In genomic region chr3:100993309-100993708, GRCh38 we compare ENCODE assay signal across 8 cellular contexts. TPM values are rescaled to one million over a fixed set of nuclear protein-coding genes. Genes with fewer than 3 reads are reported as not detected.
DNase-seq lines count a peak whose midpoint lies in the region; ATAC-seq and TF ChIP-seq lines count a peak whose summit lies in the region.

ABI3BP (minus strand) TSS chr3:100993421; CDS start chr3:100993384, 37 bp downstream.

- H3K27ac Mint-ChIP-seq in activated T-cell treated with anti-CD3 and anti-CD28 coated beads, Interleukin-2, amount 50 U/mL, for 72 hours, result no peak within 1 kb of the TSS
- H3K27ac Mint-ChIP-seq in activated T-cell treated with anti-CD3 and anti-CD28 coated beads, Interleukin-2, amount 50 U/mL, for 24 hours, result no peak within 1 kb of the TSS
- H3K27ac Mint-ChIP-seq in stimulated activated effector memory CD8-positive, alpha-beta T cell treated with anti-CD3 and anti-CD28 coated beads, Interleukin-12 subunit alpha, Interleukin-12 subunit beta, amount 100 ng/mL, for 72 hours, result no peak within 1 kb of the TSS

- DNase-seq in activated T-cell treated with anti-CD3 and anti-CD28 coated beads, Interleukin-2, amount 50 U/mL, for 72 hours, result peak; percentile 9 to 21
- no peak for DNase-seq in activated T-cell treated with anti-CD3 and anti-CD28 coated beads, Interleukin-2, amount 50 U/mL, for 24 hours
- peak; percentile 89 to 93 for DNase-seq in cardiac fibroblast (ENCODE audit: low read depth in 2 of 2)
- DNase-seq in stimulated activated effector memory CD8-positive, alpha-beta T cell treated with anti-CD3 and anti-CD28 coated beads, Interleukin-12 subunit alpha, Interleukin-12 subunit beta, amount 100 ng/mL, for 72 hours (ENCODE audit: low spot score in 2 of 2), result no peak
- no peak for DNase-seq in cerebellum (ENCODE audit: low spot score)
- DNase-seq in GM13976 (ENCODE audit: low spot score), result no peak

- H3K27ac ChIP-seq in layer of hippocampus (ENCODE audit: low read depth, low read length), result peak within 1 kb of the TSS; percentile 6

- H3K27me3 Mint-ChIP-seq in activated T-cell treated with anti-CD3 and anti-CD28 coated beads, Interleukin-2, amount 50 U/mL, for 72 hours (ENCODE audit: low read depth), result peaks cover 10% of the 10 kb centered on the region
- peaks cover 34% of the 10 kb centered on the region for H3K27me3 Mint-ChIP-seq in activated T-cell treated with anti-CD3 and anti-CD28 coated beads, Interleukin-2, amount 50 U/mL, for 24 hours

- peak; percentile 52 to 71 for ATAC-seq in activated T-cell treated with anti-CD3 and anti-CD28 coated beads, Interleukin-2, amount 50 U/mL, for 72 hours (replicated peaks in 1 of 2)
- peak; percentile 40 for ATAC-seq in stimulated activated effector memory CD8-positive, alpha-beta T cell treated with anti-CD3 and anti-CD28 coated beads, Interleukin-12 subunit alpha, Interleukin-12 subunit beta, amount 100 ng/mL, for 72 hours
- ATAC-seq in HG02571 (IDR thresholded peaks at IDR 0.05; ENCODE audit: unreplicated experiment), result no peak

- TF ChIP-seq CTCF in cardiac fibroblast (IDR thresholded peaks at IDR 0.05; ENCODE audit: low read depth, low read length) (no peak), GM13976 (IDR thresholded peaks at IDR 0.05; ENCODE audit: borderline replicate concordance, control extremely low read depth, extremely low read depth, insufficient read depth, missing control alignments) (no peak)

- no peak within 1 kb of the TSS for H3K4me3 Mint-ChIP-seq in activated T-cell treated with anti-CD3 and anti-CD28 coated beads, Interleukin-2, amount 50 U/mL, for 72 hours
- no peak within 1 kb of the TSS for H3K4me3 Mint-ChIP-seq in activated T-cell treated with anti-CD3 and anti-CD28 coated beads, Interleukin-2, amount 50 U/mL, for 24 hours
- H3K4me3 Mint-ChIP-seq in stimulated activated effector memory CD8-positive, alpha-beta T cell treated with anti-CD3 and anti-CD28 coated beads, Interleukin-12 subunit alpha, Interleukin-12 subunit beta, amount 100 ng/mL, for 72 hours, result no peak within 1 kb of the TSS

- peak within 1 kb of the TSS; percentile 35 to 46 for H3K4me3 ChIP-seq in cardiac fibroblast (replicated peaks in 1 of 2; ENCODE audit: low read depth in 2 of 2, low read length in 2 of 2)

- no peaks in the 10 kb centered on the region for H3K36me3 Mint-ChIP-seq in activated T-cell treated with anti-CD3 and anti-CD28 coated beads, Interleukin-2, amount 50 U/mL, for 72 hours (ENCODE audit: insufficient read depth in 2 of 2)
- H3K36me3 Mint-ChIP-seq in activated T-cell treated with anti-CD3 and anti-CD28 coated beads, Interleukin-2, amount 50 U/mL, for 24 hours (ENCODE audit: low read depth), result no peaks in the 10 kb centered on the region
- H3K36me3 Mint-ChIP-seq in stimulated activated effector memory CD8-positive, alpha-beta T cell treated with anti-CD3 and anti-CD28 coated beads, Interleukin-12 subunit alpha, Interleukin-12 subunit beta, amount 100 ng/mL, for 72 hours, result no peaks in the 10 kb centered on the region

- in situ Hi-C loops in GM13976 (cut with MboI; ENCODE audit: low sequenced_read_pairs, unreplicated experiment), result no loop called here

- no peaks in the 10 kb centered on the region for H3K27me3 ChIP-seq in layer of hippocampus (ENCODE audit: control insufficient read depth, insufficient read depth, low read length)

- no peaks in the 10 kb centered on the region for H3K4me1 Mint-ChIP-seq in activated T-cell treated with anti-CD3 and anti-CD28 coated beads, Interleukin-2, amount 50 U/mL, for 72 hours (ENCODE audit: low read depth)
- peaks cover 7% of the 10 kb centered on the region for H3K4me1 Mint-ChIP-seq in activated T-cell treated with anti-CD3 and anti-CD28 coated beads, Interleukin-2, amount 50 U/mL, for 24 hours (ENCODE audit: low read depth)
- H3K4me1 Mint-ChIP-seq in stimulated activated effector memory CD8-positive, alpha-beta T cell treated with anti-CD3 and anti-CD28 coated beads, Interleukin-12 subunit alpha, Interleukin-12 subunit beta, amount 100 ng/mL, for 72 hours, result no peaks in the 10 kb centered on the region

- no peaks in the 10 kb centered on the region for H3K9me3 Mint-ChIP-seq in activated T-cell treated with anti-CD3 and anti-CD28 coated beads, Interleukin-2, amount 50 U/mL, for 72 hours
- H3K9me3 Mint-ChIP-seq in activated T-cell treated with anti-CD3 and anti-CD28 coated beads, Interleukin-2, amount 50 U/mL, for 24 hours, result no peaks in the 10 kb centered on the region
- H3K9me3 Mint-ChIP-seq in stimulated activated effector memory CD8-positive, alpha-beta T cell treated with anti-CD3 and anti-CD28 coated beads, Interleukin-12 subunit alpha, Interleukin-12 subunit beta, amount 100 ng/mL, for 72 hours, result no peaks in the 10 kb centered on the region

RNA-seq across cellular contexts. Expression of gene ABI3BP, which starts in this region (rescaled TPM):
- not detected for total RNA-seq in activated T-cell treated with anti-CD3 and anti-CD28 coated beads, Interleukin-2, amount 50 U/mL, for 72 hours
- 2.7 TPM for total RNA-seq in cerebellum

Comparison
In these comparisons a context has a peak if more than half of its experiments do, and no peak if none do; other contexts are left out.
1. Peak in DNase-seq and ATAC-seq in activated T-cell treated with anti-CD3 and anti-CD28 coated beads, Interleukin-2, amount 50 U/mL, for 72 hours; RNA of the gene not detected or under 1 TPM.
2. DNase-seq: peak in cardiac fibroblast (2 of 2); none in activated T-cell treated with anti-CD3 and anti-CD28 coated beads, Interleukin-2, amount 50 U/mL, for 24 hours (single experiment), stimulated activated effector memory CD8-positive, alpha-beta T cell treated with anti-CD3 and anti-CD28 coated beads, Interleukin-12 subunit alpha, Interleukin-12 subunit beta, amount 100 ng/mL, for 72 hours (0 of 2), cerebellum (single experiment) and GM13976 (single experiment).